Comparison of ENCODE assay signal across 6 cellular contexts in the genomic region with DNA sequence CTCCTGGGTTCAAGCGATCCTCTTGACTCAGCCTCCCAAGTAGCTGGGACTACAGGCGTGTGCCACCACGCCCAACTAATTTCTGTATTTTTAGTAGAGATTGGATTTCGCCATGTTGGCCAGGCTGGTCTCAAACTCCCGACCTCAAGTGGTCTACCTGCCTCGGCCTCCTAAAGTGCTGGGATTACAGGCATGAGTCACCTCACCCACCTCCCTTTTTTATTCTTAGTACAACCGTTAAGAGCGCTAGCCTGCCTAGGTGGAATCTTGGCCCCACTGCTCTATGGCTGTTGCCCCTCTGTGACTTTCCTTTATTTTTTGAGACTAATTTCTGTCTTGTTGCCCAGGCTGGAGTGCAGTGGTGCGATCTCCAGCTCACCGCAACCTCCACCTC. TPM values are rescaled to one million over a fixed set of nuclear protein-coding genes. Genes with fewer than 3 reads are reported as not detected.
"Had no signal": no experiment of that assay in that cellular context is flagged by ENCODE, and none has a peak within 500 bp of the region (broad histone marks: within the 10 kb centered on the region; RNA-seq: fewer than 3 reads in every experiment).

No MANE protein-coding gene starts in this region.

RNA-seq across cellular contexts. Expression of gene MYL11, which starts 36.6 kb away (rescaled TPM):
- total RNA-seq: activated CD4-positive, alpha-beta T cell treated with anti-CD3 and anti-CD28 coated beads, Interleukin-2, amount 10 ng/mL, durations not matched to agents 7 days and 5 days; aorta; body of pancreas; esophagus muscularis mucosa; foreskin keratinocyte; T-helper 1 cell treated with Interleukin-12 subunit alpha and Interleukin-12 subunit beta and Interleukin-4 antibody, amounts not matched to agents 30 ng/mL and 1 ng/mL, for 36 hours had no signal

RNA-seq across cellular contexts. Expression of gene SEPTIN1, which starts 44.4 kb away (rescaled TPM):
- total RNA-seq: foreskin keratinocyte had no signal
